Comparison of ENCODE assay signal across 1 cellular context in the genomic region with DNA sequence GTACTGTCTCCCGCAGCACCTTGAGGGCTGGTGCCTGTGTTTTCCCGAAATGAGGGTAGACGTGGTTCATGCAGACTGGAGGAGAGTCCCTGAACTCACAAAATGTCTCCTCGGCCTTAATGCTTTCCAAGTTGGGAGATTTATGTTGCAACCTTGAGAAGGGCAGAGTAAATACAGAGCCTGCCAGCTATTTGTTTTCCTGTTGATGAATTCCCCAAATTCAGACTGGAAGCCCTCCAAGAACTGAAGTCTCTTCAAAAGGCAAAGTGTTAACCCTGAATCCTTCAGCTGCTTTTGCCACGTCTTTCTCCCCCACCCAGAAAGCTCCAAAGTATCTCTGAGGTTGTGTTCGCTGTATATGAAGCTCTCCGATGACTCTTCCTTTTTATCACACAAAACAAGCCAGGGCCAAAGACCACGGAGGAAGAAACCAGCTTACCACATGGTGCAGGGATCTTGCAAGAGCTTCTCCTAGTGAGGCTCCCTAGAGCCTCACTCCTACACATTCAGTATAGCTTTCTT.
TF ChIP-seq lines count a peak whose summit lies in the region.

No MANE protein-coding gene starts in this region.

TF ChIP-seq in K562, 482 proteins besides CTCF, POLR2A, EP300 and RAD21 (continued from another document):
- TF ChIP-seq YY1 (IDR thresholded peaks at IDR 0.05; ENCODE audit: borderline replicate concordance in 1 of 3, control insufficient read depth in 1 of 3, extremely low read depth in 1 of 3, insufficient read depth in 3 of 3, insufficient read length in 1 of 3, insufficient replicate concordance in 2 of 3, low read depth in 1 of 3, low read length in 2 of 3) (peak in 1 of 3 experiments; percentile 6), ZNF766 (CRISPR knock-in tag; conservative IDR thresholded peaks at IDR 0.05) (peak; percentile 87; the same call in 1 of the 2 replicates), BHLHE40 (IDR thresholded peaks at IDR 0.05; ENCODE audit: low read length) (0 out of 2 replicates have a peak, but pooled peaks have one; percentile 7), ZNF780A (CRISPR knock-in tag; IDR thresholded peaks at IDR 0.05) (no peak), CEBPG (CRISPR knock-in tag; IDR thresholded peaks at IDR 0.05) (no peak), CEBPG (tag; conservative IDR thresholded peaks at IDR 0.05 in 1 of 2, IDR thresholded peaks at IDR 0.05 in 1 of 2) (peak in 1 of 2 experiments; percentile 69; a peak in 3 of 4 replicates), SMARCA4 (IDR thresholded peaks at IDR 0.05) (peak; percentile 28; the same call in 1 of the 2 replicates), MYC (IDR thresholded peaks at IDR 0.05; ENCODE audit: low read depth, low read length) (peak; percentile 84), MYC (CRISPR knock-in tag; IDR thresholded peaks at IDR 0.05; ENCODE audit: borderline replicate concordance, low read depth) (no peak), DPF2 (IDR thresholded peaks at IDR 0.05) (peak; percentile 35; the same call in 1 of the 2 replicates), SRF (CRISPR knock-in tag; IDR thresholded peaks at IDR 0.05) (0 out of 4 replicates have a peak, but pooled peaks of 1 of the 2 experiments have one; percentile 29), CEBPB (tag; IDR thresholded peaks at IDR 0.05) (peak; percentile 51)
- TF ChIP-seq, protein P1, sequence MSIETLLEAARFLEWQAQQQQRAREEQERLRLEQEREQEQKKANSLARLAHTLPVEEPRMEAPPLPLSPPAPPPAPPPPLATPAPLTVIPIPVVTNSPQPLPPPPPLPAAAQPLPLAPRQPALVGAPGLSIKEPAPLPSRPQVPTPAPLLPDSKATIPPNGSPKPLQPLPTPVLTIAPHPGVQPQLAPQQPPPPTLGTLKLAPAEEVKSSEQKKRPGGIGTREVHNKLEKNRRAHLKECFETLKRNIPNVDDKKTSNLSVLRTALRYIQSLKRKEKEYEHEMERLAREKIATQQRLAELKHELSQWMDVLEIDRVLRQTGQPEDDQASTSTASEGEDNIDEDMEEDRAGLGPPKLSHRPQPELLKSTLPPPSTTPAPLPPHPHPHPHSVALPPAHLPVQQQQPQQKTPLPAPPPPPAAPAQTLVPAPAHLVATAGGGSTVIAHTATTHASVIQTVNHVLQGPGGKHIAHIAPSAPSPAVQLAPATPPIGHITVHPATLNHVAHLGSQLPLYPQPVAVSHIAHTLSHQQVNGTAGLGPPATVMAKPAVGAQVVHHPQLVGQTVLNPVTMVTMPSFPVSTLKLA (conservative IDR thresholded peaks at IDR 0.05) = 0 out of 4 replicates have a peak, but pooled peaks of 1 of the 2 experiments have one; percentile 27
- TF ChIP-seq, protein P2, sequence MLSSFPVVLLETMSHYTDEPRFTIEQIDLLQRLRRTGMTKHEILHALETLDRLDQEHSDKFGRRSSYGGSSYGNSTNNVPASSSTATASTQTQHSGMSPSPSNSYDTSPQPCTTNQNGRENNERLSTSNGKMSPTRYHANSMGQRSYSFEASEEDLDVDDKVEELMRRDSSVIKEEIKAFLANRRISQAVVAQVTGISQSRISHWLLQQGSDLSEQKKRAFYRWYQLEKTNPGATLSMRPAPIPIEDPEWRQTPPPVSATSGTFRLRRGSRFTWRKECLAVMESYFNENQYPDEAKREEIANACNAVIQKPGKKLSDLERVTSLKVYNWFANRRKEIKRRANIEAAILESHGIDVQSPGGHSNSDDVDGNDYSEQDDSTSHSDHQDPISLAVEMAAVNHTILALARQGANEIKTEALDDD (IDR thresholded peaks at IDR 0.05) = peak; percentile 83
- TF ChIP-seq, protein P3, sequence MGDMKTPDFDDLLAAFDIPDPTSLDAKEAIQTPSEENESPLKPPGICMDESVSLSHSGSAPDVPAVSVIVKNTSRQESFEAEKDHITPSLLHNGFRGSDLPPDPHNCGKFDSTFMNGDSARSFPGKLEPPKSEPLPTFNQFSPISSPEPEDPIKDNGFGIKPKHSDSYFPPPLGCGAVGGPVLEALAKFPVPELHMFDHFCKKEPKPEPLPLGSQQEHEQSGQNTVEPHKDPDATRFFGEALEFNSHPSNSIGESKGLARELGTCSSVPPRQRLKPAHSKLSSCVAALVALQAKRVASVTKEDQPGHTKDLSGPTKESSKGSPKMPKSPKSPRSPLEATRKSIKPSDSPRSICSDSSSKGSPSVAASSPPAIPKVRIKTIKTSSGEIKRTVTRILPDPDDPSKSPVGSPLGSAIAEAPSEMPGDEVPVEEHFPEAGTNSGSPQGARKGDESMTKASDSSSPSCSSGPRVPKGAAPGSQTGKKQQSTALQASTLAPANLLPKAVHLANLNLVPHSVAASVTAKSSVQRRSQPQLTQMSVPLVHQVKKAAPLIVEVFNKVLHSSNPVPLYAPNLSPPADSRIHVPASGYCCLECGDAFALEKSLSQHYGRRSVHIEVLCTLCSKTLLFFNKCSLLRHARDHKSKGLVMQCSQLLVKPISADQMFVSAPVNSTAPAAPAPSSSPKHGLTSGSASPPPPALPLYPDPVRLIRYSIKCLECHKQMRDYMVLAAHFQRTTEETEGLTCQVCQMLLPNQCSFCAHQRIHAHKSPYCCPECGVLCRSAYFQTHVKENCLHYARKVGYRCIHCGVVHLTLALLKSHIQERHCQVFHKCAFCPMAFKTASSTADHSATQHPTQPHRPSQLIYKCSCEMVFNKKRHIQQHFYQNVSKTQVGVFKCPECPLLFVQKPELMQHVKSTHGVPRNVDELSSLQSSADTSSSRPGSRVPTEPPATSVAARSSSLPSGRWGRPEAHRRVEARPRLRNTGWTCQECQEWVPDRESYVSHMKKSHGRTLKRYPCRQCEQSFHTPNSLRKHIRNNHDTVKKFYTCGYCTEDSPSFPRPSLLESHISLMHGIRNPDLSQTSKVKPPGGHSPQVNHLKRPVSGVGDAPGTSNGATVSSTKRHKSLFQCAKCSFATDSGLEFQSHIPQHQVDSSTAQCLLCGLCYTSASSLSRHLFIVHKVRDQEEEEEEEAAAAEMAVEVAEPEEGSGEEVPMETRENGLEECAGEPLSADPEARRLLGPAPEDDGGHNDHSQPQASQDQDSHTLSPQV (IDR thresholded peaks at IDR 0.05) = 0 out of 2 replicates have a peak, but pooled peaks have one; percentile 26
